Comparison of ENCODE assay signal across 8 cellular contexts in the genomic region with DNA sequence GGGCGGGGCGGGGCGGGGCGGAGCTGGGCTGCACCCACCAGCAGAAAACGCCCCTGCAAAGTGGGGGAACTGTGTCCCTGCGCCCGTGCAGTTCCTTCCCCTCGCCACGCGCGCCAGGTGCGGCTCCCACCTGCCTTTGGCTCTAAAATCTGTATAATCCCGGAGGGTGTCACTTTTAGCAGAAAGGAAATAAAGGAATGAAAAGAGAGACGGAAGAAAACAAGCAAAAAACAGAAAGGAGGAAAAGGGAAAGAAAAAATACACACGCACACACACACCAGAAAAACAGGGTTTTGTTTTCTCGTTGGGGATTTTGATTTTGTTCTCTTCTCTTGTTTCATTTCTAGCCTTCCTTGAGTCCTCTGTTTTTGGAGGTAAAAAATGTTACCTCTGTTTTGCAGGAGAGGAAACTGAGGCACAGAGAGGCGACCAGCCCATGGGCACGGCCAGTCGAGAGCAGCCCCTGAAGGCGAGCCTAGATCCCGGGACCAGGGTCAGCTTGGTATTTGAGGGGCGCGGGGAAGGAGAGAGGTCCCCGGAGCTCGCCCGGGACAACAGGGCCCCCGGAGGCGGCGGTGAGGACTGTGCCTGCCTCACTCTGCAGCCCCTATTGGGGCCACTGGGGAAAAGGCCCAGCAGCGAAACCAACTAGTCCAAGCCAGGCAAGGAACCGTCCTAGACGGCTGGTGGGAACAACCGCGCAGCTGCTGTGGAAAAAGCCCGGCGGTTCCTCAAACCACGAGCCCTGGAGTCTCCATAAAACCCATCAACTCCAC.
DNase-seq lines count a peak whose midpoint lies in the region; ATAC-seq and TF ChIP-seq lines count a peak whose summit lies in the region.

No MANE protein-coding gene starts in this region.

- H3K27ac ChIP-seq in VCaP: peak overlapping the region; percentile 71; the same call in 1 of the 2 replicates

- DNase-seq in activated T-cell treated with anti-CD3 and anti-CD28 coated beads, Interleukin-2, amount 50 U/mL, for 24 hours: peak; percentile 33
- DNase-seq in activated T-cell treated with anti-CD3 and anti-CD28 coated beads for 4 hours (no peak), SIG-M5 treated with dmso at 0.1 percent for 504 hours (lab: John Stamatoyannopoulos, UW; ENCODE audit: unreplicated experiment) (no peak)
- no peak for DNase-seq in stimulated activated CD4-positive, alpha-beta T cell treated with anti-CD3 and anti-CD28 coated beads, Interleukin-4, amount 100 ng/mL, for 1 hour

- ATAC-seq in HG03175 (IDR thresholded peaks at IDR 0.05; ENCODE audit: unreplicated experiment): no peak

- no peaks in the 10 kb centered on the region for H3K27me3 Mint-ChIP-seq in activated T-cell treated with anti-CD3 and anti-CD28 coated beads, Interleukin-2, amount 50 U/mL, for 24 hours
- H3K27me3 Mint-ChIP-seq in stimulated activated naive CD8-positive, alpha-beta T cell treated with anti-CD3 and anti-CD28 coated beads, Interleukin-15, Interleukin-2, amounts not matched to agents 100 ng/mL and 50 ng/mL, for 24 hours: no peaks in the 10 kb centered on the region

- peak overlapping the region; percentile 86 for H3K4me3 Mint-ChIP-seq in activated T-cell treated with anti-CD3 and anti-CD28 coated beads, Interleukin-2, amount 50 U/mL, for 24 hours
- peak overlapping the region; percentile 87 for H3K4me3 Mint-ChIP-seq in stimulated activated naive CD8-positive, alpha-beta T cell treated with anti-CD3 and anti-CD28 coated beads, Interleukin-15, Interleukin-2, amounts not matched to agents 100 ng/mL and 50 ng/mL, for 24 hours

- H3K4me3 ChIP-seq in iPS-11a (ENCODE audit: low read depth, low read length): peak overlapping the region; percentile 14

- peaks cover 18% of the 10 kb centered on the region for H3K36me3 Mint-ChIP-seq in activated T-cell treated with anti-CD3 and anti-CD28 coated beads, Interleukin-2, amount 50 U/mL, for 24 hours (ENCODE audit: low read depth)
- peaks cover 7% of the 10 kb centered on the region for H3K36me3 Mint-ChIP-seq in stimulated activated naive CD8-positive, alpha-beta T cell treated with anti-CD3 and anti-CD28 coated beads, Interleukin-15, Interleukin-2, amounts not matched to agents 100 ng/mL and 50 ng/mL, for 24 hours (ENCODE audit: low read depth)

- H3K4me1 Mint-ChIP-seq in activated T-cell treated with anti-CD3 and anti-CD28 coated beads, Interleukin-2, amount 50 U/mL, for 24 hours (ENCODE audit: low read depth): peaks cover 46% of the 10 kb centered on the region
- peaks cover 46% of the 10 kb centered on the region for H3K4me1 Mint-ChIP-seq in stimulated activated naive CD8-positive, alpha-beta T cell treated with anti-CD3 and anti-CD28 coated beads, Interleukin-15, Interleukin-2, amounts not matched to agents 100 ng/mL and 50 ng/mL, for 24 hours (ENCODE audit: low read depth)

- peak overlapping the region; percentile 94 for H3K27ac Mint-ChIP-seq in activated T-cell treated with anti-CD3 and anti-CD28 coated beads, Interleukin-2, amount 50 U/mL, for 24 hours
- H3K27ac Mint-ChIP-seq in stimulated activated naive CD8-positive, alpha-beta T cell treated with anti-CD3 and anti-CD28 coated beads, Interleukin-15, Interleukin-2, amounts not matched to agents 100 ng/mL and 50 ng/mL, for 24 hours: peak overlapping the region; percentile 95

- no peaks in the 10 kb centered on the region for H3K9me3 Mint-ChIP-seq in activated T-cell treated with anti-CD3 and anti-CD28 coated beads, Interleukin-2, amount 50 U/mL, for 24 hours
- H3K9me3 Mint-ChIP-seq in stimulated activated naive CD8-positive, alpha-beta T cell treated with anti-CD3 and anti-CD28 coated beads, Interleukin-15, Interleukin-2, amounts not matched to agents 100 ng/mL and 50 ng/mL, for 24 hours: no peaks in the 10 kb centered on the region

- no peak for TF ChIP-seq CTCF in VCaP (conservative IDR thresholded peaks at IDR 0.05)
